In the genomic region with DNA sequence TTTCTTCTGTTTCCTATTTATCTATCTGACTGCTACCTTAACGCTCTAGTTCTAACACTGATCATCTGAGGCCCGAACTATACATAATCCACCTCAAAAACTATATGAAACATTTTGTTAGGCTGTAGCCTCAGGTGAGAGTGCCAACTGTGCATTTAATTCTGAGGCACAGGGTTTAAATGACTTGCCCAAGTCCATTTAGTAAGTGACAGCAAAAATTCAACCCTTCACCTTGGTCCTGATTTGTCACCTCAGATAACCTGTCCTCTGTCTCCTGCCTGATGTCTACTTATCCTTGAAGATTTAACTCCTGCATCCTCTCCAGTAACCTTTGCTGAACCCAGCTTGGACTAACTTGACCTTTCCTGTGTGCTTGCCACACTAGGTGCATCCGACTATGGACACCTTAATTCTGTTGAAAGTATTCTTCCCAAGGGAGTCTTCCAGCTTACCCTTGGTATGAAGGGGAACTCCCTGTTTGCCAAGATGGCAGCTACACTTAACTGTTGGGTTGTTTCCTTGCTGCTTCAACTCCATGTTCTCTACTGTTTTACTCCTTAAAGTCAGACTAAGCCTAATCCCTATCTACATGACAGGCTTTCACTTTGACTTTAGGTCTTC, we compare ENCODE assay signal across 17 cellular contexts. TPM values are rescaled to one million over a fixed set of nuclear protein-coding genes. Genes with fewer than 3 reads are reported as not detected.
DNase-seq lines count a peak whose midpoint lies in the region; ATAC-seq and TF ChIP-seq lines count a peak whose summit lies in the region.
"Had no signal": no experiment of that assay in that cellular context is flagged by ENCODE, and none has a peak within 500 bp of the region (broad histone marks: within the 10 kb centered on the region; RNA-seq: fewer than 3 reads in every experiment).

No MANE protein-coding gene starts in this region.

- H3K4me3 ChIP-seq in SK-N-SH (ENCODE audit: low read depth in 2 of 2, low read length in 1 of 2) (no peak overlapping the region), hepatocyte (no peak overlapping the region), adrenal gland (no peak overlapping the region)
- H3K4me3 ChIP-seq: upper lobe of left lung had no signal

- ATAC-seq in left ventricle myocardium superior (peak; percentile 12), Right ventricle myocardium superior (ENCODE audit: poor library complexity) (no peak), HG02884 (IDR thresholded peaks at IDR 0.05; ENCODE audit: unreplicated experiment) (no peak)

- 67% methylated on average over 3 of the region's 3 CpGs for WGBS in SK-N-SH (ENCODE audit: low lambda C conversion rate)
- WGBS in hepatocyte (ENCODE audit: low lambda C conversion rate, missing lambda C conversion rate): 55% methylated on average over 3 of the region's 3 CpGs
- WGBS in adrenal gland, 4 donors: 60 to 81% (median 70%) methylated on average over 3 of the region's 3 CpGs

- no peak for TF ChIP-seq EP300 in SK-N-SH (IDR thresholded peaks at IDR 0.05; ENCODE audit: borderline replicate concordance in 1 of 2, low read depth in 1 of 2, low read length in 1 of 2)

- H3K4me1 ChIP-seq in SK-N-SH (ENCODE audit: control insufficient read depth in 1 of 2, insufficient read depth in 2 of 2, low read depth in 1 of 2, low read length in 1 of 2) (no peaks in the 10 kb centered on the region), hepatocyte (ENCODE audit: insufficient read depth) (no peaks in the 10 kb centered on the region), adrenal gland (replicated peaks in 1 of 2) (no peaks in the 10 kb centered on the region)
- H3K4me1 ChIP-seq: foreskin keratinocyte, upper lobe of left lung had no signal

- H4K20me1 ChIP-seq in SK-N-SH (ENCODE audit: insufficient read depth): no peaks in the 10 kb centered on the region
- no peaks in the 10 kb centered on the region for H4K20me1 ChIP-seq in hepatocyte (ENCODE audit: insufficient read depth, poor library complexity, severe bottlenecking)

- POLR2A ChIA-PET in SK-N-SH (lab: Yijun Ruan, JAX): no interaction called here

- intact Hi-C loops in left ventricle myocardium superior (cut with micrococcal nuclease) (no loop called here), Right ventricle myocardium superior (cut with DNase I) (no loop called here), adrenal gland (cut with DNase I) (no loop called here)

- TF ChIP-seq CTCF in SK-N-SH (IDR thresholded peaks at IDR 0.05): no peak
- no peak for TF ChIP-seq CTCF in hepatocyte (IDR thresholded peaks at IDR 0.05; ENCODE audit: poor library complexity)
- TF ChIP-seq CTCF in adrenal gland (IDR thresholded peaks at IDR 0.05): no peak
- TF ChIP-seq CTCF in glutamatergic neuron (IDR thresholded peaks at IDR 0.05; ENCODE audit: partially characterized antibody, unreplicated experiment): no peak

- no peak overlapping the region for H3K9ac ChIP-seq in SK-N-SH

- H3K36me3 Mint-ChIP-seq in glutamatergic neuron (ENCODE audit: unreplicated experiment): no peaks in the 10 kb centered on the region

- H2AFZ ChIP-seq in SK-N-SH (ENCODE audit: low read depth): no peak overlapping the region
- H2AFZ ChIP-seq in hepatocyte: no peak overlapping the region

- peaks cover 30% of the 10 kb centered on the region for H3F3A ChIP-seq in SK-N-SH (replicated peaks; ENCODE audit: insufficient read depth)

- H3K9me2 ChIP-seq in SK-N-SH: no peaks in the 10 kb centered on the region
- no peaks in the 10 kb centered on the region for H3K9me2 ChIP-seq in hepatocyte (replicated peaks; ENCODE audit: insufficient read depth)

- no peak for TF ChIP-seq POLR2A in adrenal gland (IDR thresholded peaks at IDR 0.05)

- H3K27ac ChIP-seq in SK-N-SH (ENCODE audit: low read depth in 2 of 2, low read length in 1 of 2): no peak overlapping the region
- peak overlapping the region; percentile 33 for H3K27ac ChIP-seq in hepatocyte
- H3K27ac ChIP-seq in adrenal gland: no peak overlapping the region
- H3K27ac ChIP-seq: foreskin keratinocyte, VCaP had no signal

- no peak for TF ChIP-seq RAD21 in SK-N-SH (IDR thresholded peaks at IDR 0.05; ENCODE audit: low read length)

- H3K4me3 Mint-ChIP-seq in glutamatergic neuron (ENCODE audit: unreplicated experiment): no peak overlapping the region

- H3K4me2 ChIP-seq in SK-N-SH: no peak overlapping the region
- H3K4me2 ChIP-seq in hepatocyte: no peak overlapping the region

- H3K79me2 ChIP-seq in SK-N-SH (ENCODE audit: insufficient read depth) (no peaks in the 10 kb centered on the region; the same call in 1 of the 2 replicates), hepatocyte (no peaks in the 10 kb centered on the region)

- DNase-seq in left ventricle myocardium superior (no peak), Right ventricle myocardium superior (no peak), SK-N-SH (no peak), hepatocyte (ENCODE audit: low spot score) (no peak), NCI-H345 treated with DMSO at 0.1 percent for 48 hours (lab: John Stamatoyannopoulos, UW; ENCODE audit: unreplicated experiment) (no peak), adrenal gland (no peak), glutamatergic neuron (no peak)
- DNase-seq: activated effector memory CD4-positive, alpha-beta T cell treated with anti-CD3 and anti-CD28 coated beads, Interleukin-2, amount 50 U/mL, for 16 hours; AML-193; effector CD8-positive, alpha-beta T cell; foreskin keratinocyte; KG1; NCI-H1417 treated with DMSO at 0.1 percent for 48 hours; stimulated activated naive CD4-positive, alpha-beta T cell; upper lobe of left lung had no signal

- H3K4me1 Mint-ChIP-seq in glutamatergic neuron (ENCODE audit: low read depth, unreplicated experiment): peaks cover 4% of the 10 kb centered on the region

- CTCF ChIA-PET in SK-N-SH (lab: Yijun Ruan, JAX): no interaction called here

- H3K27me3 ChIP-seq in SK-N-SH (ENCODE audit: insufficient read depth) (no peaks in the 10 kb centered on the region), hepatocyte (no peaks in the 10 kb centered on the region), adrenal gland (no peaks in the 10 kb centered on the region)
- H3K27me3 ChIP-seq: foreskin keratinocyte, upper lobe of left lung had no signal

- peaks cover 39 to 43% of the 10 kb centered on the region in 2 experiments for H3K36me3 ChIP-seq in SK-N-SH (replicated peaks in 1 of 2; ENCODE audit: control insufficient read depth in 1 of 2, insufficient read depth in 2 of 2, low read length in 1 of 2)
- H3K36me3 ChIP-seq in hepatocyte (replicated peaks; ENCODE audit: insufficient read depth, low read depth): no peaks in the 10 kb centered on the region
- no peaks in the 10 kb centered on the region for H3K36me3 ChIP-seq in adrenal gland (replicated peaks in 1 of 2)

- peaks cover under 1% of the 10 kb centered on the region for H3K27me3 Mint-ChIP-seq in glutamatergic neuron (ENCODE audit: unreplicated experiment)

- no peaks in the 10 kb centered on the region for H3K9me3 ChIP-seq in SK-N-SH
- no peaks in the 10 kb centered on the region for H3K9me3 ChIP-seq in hepatocyte (ENCODE audit: low read depth)
- no peaks in the 10 kb centered on the region for H3K9me3 ChIP-seq in adrenal gland (replicated peaks in 1 of 3)
- H3K9me3 ChIP-seq: upper lobe of left lung had no signal

- H3K9me3 Mint-ChIP-seq in glutamatergic neuron (ENCODE audit: unreplicated experiment): no peaks in the 10 kb centered on the region

- H3K27ac Mint-ChIP-seq in glutamatergic neuron (ENCODE audit: unreplicated experiment): no peak overlapping the region

TF ChIP-seq in SK-N-SH, 30 proteins besides CTCF, POLR2A, EP300 and RAD21 (continues in another document):
- TF ChIP-seq POLR2AphosphoS5 (IDR thresholded peaks at IDR 0.05; ENCODE audit: low read depth, low read length): 0 out of 2 replicates have a peak, but pooled peaks have one; percentile 16
- TF ChIP-seq MAX (IDR thresholded peaks at IDR 0.05; ENCODE audit: low read depth): no peak
- TF ChIP-seq YY1 (IDR thresholded peaks at IDR 0.05; ENCODE audit: low read depth): no peak
- no peak for TF ChIP-seq SMC3 (IDR thresholded peaks at IDR 0.05; ENCODE audit: low read depth, low read length)
- TF ChIP-seq TCF12 (IDR thresholded peaks at IDR 0.05): no peak
- TF ChIP-seq FOXM1 (IDR thresholded peaks at IDR 0.05; ENCODE audit: low read depth): no peak
- no peak for TF ChIP-seq NFIC (IDR thresholded peaks at IDR 0.05; ENCODE audit: borderline replicate concordance)
- no peak for TF ChIP-seq TEAD4 (IDR thresholded peaks at IDR 0.05; ENCODE audit: borderline replicate concordance, insufficient read depth)

RNA-seq across cellular contexts. Expression of gene CD302, which starts 23.5 kb away (rescaled TPM):
- total RNA-seq in left ventricle myocardium superior (19.9 TPM), Right ventricle myocardium superior (19.7 TPM), hepatocyte (25.2 and 26.0 TPM in 2 replicates), adrenal gland (100 to 1,000 TPM in 1 of 8 donors, 10 to 100 TPM in 7; 31.4 to 118 (median 45.4) TPM), glutamatergic neuron (ENCODE audit: unreplicated experiment) (not detected)
- polyA plus RNA-seq in SK-N-SH (2012; rRNA removed) (4.4 and 5.1 TPM in 2 replicates), hepatocyte (6.0 and 7.1 TPM in 2 replicates), adrenal gland (10 to 100 TPM; 18.5 to 44.1 (median 20.5) TPM)
- polyA plus RNA-seq in SK-N-SH (2012; cell fraction: cytosol; rRNA removed): 6.4 and 7.1 TPM in 2 replicates
- polyA plus RNA-seq in SK-N-SH (2012; cell fraction: nucleus; rRNA removed): 1.3 and 2.1 TPM in 2 replicates

Comparison
In these comparisons a context has a peak if more than half of its experiments do, and no peak if none do; other contexts are left out.
1. RNA of gene CD302, which starts 23.5 kb away (total RNA-seq): 31.4 to 118 TPM in adrenal gland, 25.2 to 26.0 TPM in hepatocyte, 19.9 TPM in left ventricle myocardium superior (single experiment) and 19.7 TPM in Right ventricle myocardium superior (single experiment); not detected in glutamatergic neuron (single experiment); every median in the first group is over 10 times any median in the second.